Comparison of ENCODE assay signal across 10 cellular contexts in genomic region chr3:45100998-45101407, GRCh38. TPM values are rescaled to one million over a fixed set of nuclear protein-coding genes. Genes with fewer than 3 reads are reported as not detected.
DNase-seq lines count a peak whose midpoint lies in the region; ATAC-seq and TF ChIP-seq lines count a peak whose summit lies in the region.
"Had no signal": no experiment of that assay in that cellular context is flagged by ENCODE, and none has a peak within 500 bp of the region (broad histone marks: within the 10 kb centered on the region; RNA-seq: fewer than 3 reads in every experiment).

No MANE protein-coding gene starts in this region.

- DNase-seq in A172 (ENCODE audit: low spot score): peak; percentile 74
- peak; percentile 37 for DNase-seq in H4 (ENCODE audit: low spot score)
- DNase-seq in SIG-M5 treated with dmso at 0.1 percent for 504 hours (lab: John Stamatoyannopoulos, UW; ENCODE audit: unreplicated experiment): peak; percentile 91
- DNase-seq in fibroblast of the aortic adventitia (ENCODE audit: low read depth): peak; percentile 57
- no peak for DNase-seq in midbrain (lab: John Stamatoyannopoulos, UW)
- DNase-seq in NCI-H1105 treated with DMSO at 0.1 percent for 48 hours (lab: John Stamatoyannopoulos, UW): no peak
- DNase-seq in G401 (ENCODE audit: low spot score): no peak
- DNase-seq: H7 had no signal

- H3K4me3 ChIP-seq in fibroblast of the aortic adventitia (ENCODE audit: low read depth, low read length): no peak overlapping the region
- H3K4me3 ChIP-seq: BLaER1 had no signal

- TF ChIP-seq CTCF in fibroblast of the aortic adventitia (IDR thresholded peaks at IDR 0.05; ENCODE audit: insufficient read depth, low read length): no peak

- no peak for ATAC-seq in HG03439 (IDR thresholded peaks at IDR 0.05; ENCODE audit: unreplicated experiment)

- in situ Hi-C loops in G401 (cut with HindIII; ENCODE audit: low sequenced_read_pairs): no loop called here

RNA-seq across cellular contexts. Expression of gene CDCP1, which starts 45.2 kb away (rescaled TPM):
- total RNA-seq in A172 (2014; rRNA removed; shearing (Covaris generic)): 0.29 and 0.78 TPM in 2 replicates
- total RNA-seq in H4 (2014; rRNA removed; shearing (Covaris generic)): 0.12 and 0.31 TPM in 2 replicates
- 1.3 and 32.8 TPM in 2 replicates for total RNA-seq in fibroblast of the aortic adventitia (ENCODE audit: low replicate concordance)
- not detected in 2 replicates for total RNA-seq in G401 (2014; rRNA removed; shearing (Covaris generic))

Comparison
In these comparisons a context has a peak if more than half of its experiments do, and no peak if none do; other contexts are left out.
1. DNase-seq: peak in A172 (single experiment), H4 (single experiment), SIG-M5 treated with dmso at 0.1 percent for 504 hours (single experiment) and fibroblast of the aortic adventitia (single experiment); none in midbrain (single experiment), NCI-H1105 treated with DMSO at 0.1 percent for 48 hours (single experiment) and G401 (single experiment).